ENCODE assay signal across 11 cellular contexts in the genomic region with DNA sequence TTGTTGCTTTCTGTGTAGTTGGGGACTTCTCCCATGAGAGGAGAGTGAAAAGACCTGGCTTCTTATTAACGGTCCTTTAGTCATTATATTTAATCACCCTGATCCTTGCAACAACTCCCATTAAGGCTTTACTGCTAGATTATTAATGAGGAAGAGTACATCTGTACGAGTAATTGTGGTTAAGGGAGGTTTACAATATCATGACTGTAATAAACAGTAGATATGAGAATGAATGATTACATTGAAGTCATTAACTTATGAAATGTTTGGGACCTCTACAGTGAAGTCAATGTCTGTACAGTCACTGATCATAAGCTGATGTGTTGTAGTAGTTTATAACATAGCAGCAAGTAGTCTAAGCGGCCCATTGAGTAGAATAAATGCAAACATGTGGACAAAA. TPM values are rescaled to one million over a fixed set of nuclear protein-coding genes. Genes with fewer than 3 reads are reported as not detected.
"Had no signal": no experiment of that assay in that cellular context is flagged by ENCODE, and none has a peak within 500 bp of the region (broad histone marks: within the 10 kb centered on the region; RNA-seq: fewer than 3 reads in every experiment).

No MANE protein-coding gene starts in this region.

- ATAC-seq: GM23338, HCT116 had no signal

- H3K27ac Mint-ChIP-seq: GM23338, HFFc6 had no signal

- H3K9me3 ChIP-seq: HAP-1 had no signal

- H3K4me3 ChIP-seq: GM23248, GM23338, HAP-1 had no signal

- H3K27ac ChIP-seq: GM23248 had no signal

- H3K4me1 ChIP-seq: HAP-1 had no signal

- H3K36me3 ChIP-seq: HAP-1 had no signal

- DNase-seq: GM23248, GOT3, H7, H9, HCEC 1CT, HFFc6 had no signal

- FAIRE-seq: H1, H54 had no signal

- H3K9me3 Mint-ChIP-seq: GM23338, H9, HFFc6 had no signal

- H3K4me3 Mint-ChIP-seq: GM23338, H9, HFFc6 had no signal

RNA-seq across cellular contexts. Expression of a gene that starts 24.7 kb away (rescaled TPM):
- total RNA-seq: GM23338, H1, HFFc6 had no signal
